10 cellular contexts compared by ENCODE assay signal in the genomic region with DNA sequence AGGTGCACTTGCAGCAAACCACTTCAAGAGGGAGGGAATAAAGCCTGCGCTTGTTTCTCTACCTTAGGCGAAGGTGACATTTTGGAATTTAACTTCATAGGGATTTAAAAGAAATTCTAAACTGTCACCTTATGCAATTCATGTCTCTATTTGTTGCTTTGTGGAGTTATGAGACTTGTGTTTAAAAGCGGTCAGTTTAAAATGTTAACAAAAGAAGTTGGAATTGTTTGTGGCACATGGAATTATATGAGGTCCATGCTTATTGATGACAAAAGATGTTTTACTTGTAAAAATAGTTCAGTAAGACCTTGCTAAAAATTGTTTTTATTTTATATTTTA. TPM values are rescaled to one million over a fixed set of nuclear protein-coding genes. Genes with fewer than 3 reads are reported as not detected.
DNase-seq lines count a peak whose midpoint lies in the region; ATAC-seq and TF ChIP-seq lines count a peak whose summit lies in the region.
"Had no signal": no experiment of that assay in that cellular context is flagged by ENCODE, and none has a peak within 500 bp of the region (broad histone marks: within the 10 kb centered on the region; RNA-seq: fewer than 3 reads in every experiment).

No MANE protein-coding gene starts in this region.

- no peaks in the 10 kb centered on the region for H3K36me3 Mint-ChIP-seq in neural crest cell (ENCODE audit: low read depth)

- H3K9me3 ChIP-seq in HUES6 (ENCODE audit: control insufficient read depth, insufficient read depth, low read depth, low read length) (no peaks in the 10 kb centered on the region), duodenal mucosa (ENCODE audit: control insufficient read depth in 1 of 2, low read length in 2 of 2) (no peaks in the 10 kb centered on the region)
- H3K9me3 ChIP-seq: spleen had no signal

- DNase-seq in AG04449 (ENCODE audit: low read depth, low spot score) (no peak), neural crest cell (ENCODE audit: low read depth, low spot score) (no peak), amygdala (lab: John Stamatoyannopoulos, UW) (no peak), NCI-H226 (no peak), NCI-H524 (lab: John Stamatoyannopoulos, UW) (no peak)
- DNase-seq: NCI-H1417 treated with DMSO at 0.1 percent for 48 hours, spleen had no signal

- no peak overlapping the region for H3K9ac ChIP-seq in HUES6 (ENCODE audit: low read length)
- peak overlapping the region; percentile 75 to 85 for H3K9ac ChIP-seq in duodenal mucosa (ENCODE audit: low read depth in 1 of 2, low read length in 2 of 2)

- H3K27me3 ChIP-seq in HUES6 (ENCODE audit: control insufficient read depth, insufficient read depth, low read length) (peaks cover 60% of the 10 kb centered on the region), duodenal mucosa (ENCODE audit: control insufficient read depth in 1 of 2, insufficient read depth in 2 of 2, low read length in 2 of 2) (peaks cover 16 to 47% of the 10 kb centered on the region in 2 donors)

- H3K4me3 ChIP-seq in AG04449 (ENCODE audit: low read depth, low read length), result peak overlapping the region; percentile 47
- peak overlapping the region; percentile 75 for H3K4me3 ChIP-seq in HUES6 (ENCODE audit: low read depth, low read length)
- peak overlapping the region; percentile 69 to 72 for H3K4me3 ChIP-seq in duodenal mucosa (ENCODE audit: low read depth in 1 of 2, low read length in 2 of 2)

- H3K36me3 ChIP-seq in HUES6 (ENCODE audit: control insufficient read depth, insufficient read depth, low read length) (no peaks in the 10 kb centered on the region), duodenal mucosa (ENCODE audit: control insufficient read depth in 1 of 2, insufficient read depth in 2 of 2, low read length in 2 of 2) (peaks cover 2 to 10% of the 10 kb centered on the region in 2 donors)
- H3K36me3 ChIP-seq: spleen had no signal

- POLR2A ChIA-PET in AG04449 (lab: Yijun Ruan, JAX), result no interaction called here

- TF ChIP-seq CTCF in AG04449 (IDR thresholded peaks at IDR 0.05; ENCODE audit: insufficient read depth, low read length, missing control alignments), result no peak
- TF ChIP-seq CTCF in neural crest cell (conservative IDR thresholded peaks at IDR 0.05), result no peak

- peak overlapping the region; percentile 36 for H3K4me3 Mint-ChIP-seq in neural crest cell

- H3K4me1 Mint-ChIP-seq in neural crest cell, result peaks cover 24% of the 10 kb centered on the region

- H3K27me3 Mint-ChIP-seq in neural crest cell (ENCODE audit: low read depth), result peaks cover 73% of the 10 kb centered on the region

- no peak overlapping the region for H3K27ac Mint-ChIP-seq in neural crest cell (ENCODE audit: unreplicated experiment)

- CTCF ChIA-PET in AG04449 (lab: Yijun Ruan, JAX), result interaction anchor here (0.7 kb wide), 1 partner anchor 264 kb away, joined by 3 read pairs; no protein-coding TSS in a partner anchor

- peaks cover 27% of the 10 kb centered on the region for H3K4me1 ChIP-seq in HUES6 (ENCODE audit: control insufficient read depth, insufficient read depth, low read length)
- peaks cover 2 to 9% of the 10 kb centered on the region in 2 donors for H3K4me1 ChIP-seq in duodenal mucosa (ENCODE audit: control insufficient read depth in 1 of 2, insufficient read depth in 2 of 2, low read length in 2 of 2)

- ATAC-seq in esophagus mucosa, result no peak

- H3K27ac ChIP-seq in HUES6 (ENCODE audit: low read depth, low read length) (no peak overlapping the region), duodenal mucosa (ENCODE audit: low read depth, low read length) (no peak overlapping the region)
- H3K27ac ChIP-seq: spleen had no signal

- no peaks in the 10 kb centered on the region for H3K9me3 Mint-ChIP-seq in neural crest cell

RNA-seq across cellular contexts. Expression of a gene that starts 15.8 kb away (rescaled TPM):
- total RNA-seq in neural crest cell (not detected in 2 replicates), esophagus mucosa (0.60 TPM)
